ENCODE assay signal across 25 cellular contexts in the genomic region with DNA sequence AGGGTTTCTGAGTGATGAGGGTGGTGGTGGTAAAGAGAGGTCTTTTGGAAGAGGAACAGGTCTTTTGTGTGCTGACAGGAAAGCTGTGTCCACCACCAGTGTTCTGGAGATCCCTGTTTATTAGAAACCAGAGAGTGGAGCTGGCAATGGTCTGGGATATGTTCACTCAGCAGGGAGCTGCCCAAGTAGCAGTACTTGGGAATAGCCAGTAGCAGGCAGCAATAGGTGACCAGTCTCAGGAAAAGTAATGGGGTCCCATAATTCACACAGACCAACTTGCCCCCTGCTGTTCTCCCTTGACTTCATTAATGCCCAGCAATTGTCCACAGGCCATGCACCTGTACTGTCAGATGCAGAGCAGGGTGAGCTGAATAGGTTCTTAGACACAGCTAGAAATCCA. TPM values are rescaled to one million over a fixed set of nuclear protein-coding genes. Genes with fewer than 3 reads are reported as not detected.
"Had no signal": no experiment of that assay in that cellular context is flagged by ENCODE, and none has a peak within 500 bp of the region (broad histone marks: within the 10 kb centered on the region; RNA-seq: fewer than 3 reads in every experiment).

No MANE protein-coding gene starts in this region.

- H3K9me3 ChIP-seq: ascending aorta, breast epithelium, lower lobe of right lung, mucosa of descending colon, transverse colon, vagina had no signal

- H3K27ac ChIP-seq: ascending aorta, breast epithelium, dorsolateral prefrontal cortex, lower lobe of right lung, transverse colon, vagina, VCaP had no signal

- DNase-seq: activated CD4-positive, alpha-beta T cell treated with anti-CD3 and anti-CD28 coated beads for 1 hour; activated T-cell treated with anti-CD3 and anti-CD28 coated beads, Interleukin-2, amount 50 U/mL, for 24 hours; dorsolateral prefrontal cortex; effector memory CD8-positive, alpha-beta T cell; foreskin melanocyte; immature natural killer cell; lower lobe of right lung; mesendoderm; mucosa of descending colon; nephron progenitor cell; occipital lobe; posterior cingulate gyrus; stimulated activated CD4-positive, alpha-beta T cell treated with anti-CD3 and anti-CD28 coated beads, Interleukin-15, amount 100 ng/mL, for 24 hours; transverse colon had no signal

- H3K4me2 ChIP-seq: smooth muscle cell had no signal

- ATAC-seq: activated naive CD4-positive, alpha-beta T cell treated with anti-CD3 and anti-CD28 coated beads, Interleukin-2, amount 50 U/mL, for 72 hours; activated T-helper 17 cell treated with anti-CD3 and anti-CD28 coated beads, Interleukin-2, amount 50 U/mL, for 72 hours; effector memory CD8-positive, alpha-beta T cell; left lobe of liver; lower lobe of right lung; mucosa of descending colon; sciatic nerve; stimulated activated memory B cell treated with anti-CD40 and anti-IgM and Interleukin-4, amounts not matched to agents 10 μg/mL and 1 μg/mL and 100 μg/mL, for 72 hours had no signal

- H3K27me3 ChIP-seq: ascending aorta, breast epithelium, dorsolateral prefrontal cortex, transverse colon, vagina had no signal

- H3K36me3 ChIP-seq: ascending aorta, breast epithelium, lower lobe of right lung, transverse colon, vagina had no signal

- H3K4me1 ChIP-seq: ascending aorta, breast epithelium, lower lobe of right lung, transverse colon, vagina had no signal

- H3K4me3 ChIP-seq: ascending aorta, breast epithelium, dorsolateral prefrontal cortex, lower lobe of right lung, mucosa of descending colon, smooth muscle cell, transverse colon, vagina had no signal

RNA-seq across cellular contexts. Expression of a gene that starts 1.8 kb away (rescaled TPM):
- polyA plus RNA-seq: adipose tissue, immature natural killer cell, smooth muscle cell had no signal
